ENCODE assay signal across 8 cellular contexts in genomic region chr18:75070625-75071483, GRCh38.
A peak's percentile ranks its signal among the peaks of the same experiment; 100 is the strongest.
DNase-seq lines count a peak whose midpoint lies in the region; ATAC-seq and TF ChIP-seq lines count a peak whose summit lies in the region.

No MANE protein-coding gene starts in this region.

- peak; percentile 10 for DNase-seq in NCI-H2029 treated with DMSO at 0.1 percent for 48 hours (lab: John Stamatoyannopoulos, UW)
- DNase-seq in activated CD4-positive, CD25-positive, alpha-beta regulatory T cell treated with anti-CD3 and anti-CD28 coated beads, Interleukin-2, amount 50 U/mL, for 16 hours (ENCODE audit: low read depth, low spot score): peak; percentile 43
- DNase-seq in chondrocyte (ENCODE audit: low spot score): no peak
- DNase-seq in mesenchymal stem cell: peak; percentile 75
- peak; percentile 38 to 41 for DNase-seq in stimulated activated CD8-positive, alpha-beta memory T cell treated with anti-CD3 and anti-CD28 coated beads, Interleukin-4, amount 100 ng/mL, for 1 hour (ENCODE audit: low read depth in 2 of 2, low spot score in 1 of 2)
- no peak for DNase-seq in HEK293T (ENCODE audit: extremely low spot score)

- H2AFZ ChIP-seq in mesenchymal stem cell (ENCODE audit: low read depth, low read length): no peak overlapping the region

- H3K18ac ChIP-seq in mesenchymal stem cell (ENCODE audit: low read depth in 1 of 2, low read length in 2 of 2): peak overlapping the region; percentile 50 to 54

- no peak overlapping the region for H2BK120ac ChIP-seq in mesenchymal stem cell (ENCODE audit: low read depth, low read length)

- peak overlapping the region; percentile 53 for H3K27ac Mint-ChIP-seq in chondrocyte (ENCODE audit: unreplicated experiment)

- no peak overlapping the region for H3K23ac ChIP-seq in mesenchymal stem cell (ENCODE audit: low read length in 2 of 2)

- peak overlapping the region; percentile 47 for H4K91ac ChIP-seq in mesenchymal stem cell (ENCODE audit: low read length)

- H3K4me2 ChIP-seq in mesenchymal stem cell (ENCODE audit: low read length, poor library complexity, severe bottlenecking): peak overlapping the region; percentile 6

- no peaks in the 10 kb centered on the region for H3K36me3 Mint-ChIP-seq in chondrocyte (ENCODE audit: low read depth)

- no peak overlapping the region for H3K4me3 Mint-ChIP-seq in chondrocyte (ENCODE audit: unreplicated experiment)

- peak overlapping the region; percentile 15 to 29 for H3K4ac ChIP-seq in mesenchymal stem cell (ENCODE audit: low read depth in 1 of 2, low read length in 2 of 2)

- CTCF ChIA-PET in HEK293T (lab: Yijun Ruan, JAX): no interaction called here

- H2AK5ac ChIP-seq in mesenchymal stem cell (ENCODE audit: low read length, severe bottlenecking): peak overlapping the region; percentile 40

- no peak for TF ChIP-seq CTCF in chondrocyte (IDR thresholded peaks at IDR 0.05)

- no peak overlapping the region for H3K4me3 ChIP-seq in mesenchymal stem cell (ENCODE audit: insufficient read depth in 1 of 2, low read depth in 1 of 2, low read length in 2 of 2)

- H3K79me1 ChIP-seq in mesenchymal stem cell (replicated peaks; ENCODE audit: low read length, poor library complexity, severe bottlenecking): no peaks in the 10 kb centered on the region

- no peak overlapping the region for H3K9ac ChIP-seq in mesenchymal stem cell (ENCODE audit: low read length)

- POLR2A ChIA-PET in HEK293T (lab: Yijun Ruan, JAX): no interaction called here

- no peaks in the 10 kb centered on the region for H3K36me3 ChIP-seq in mesenchymal stem cell (ENCODE audit: control insufficient read depth in 1 of 2, insufficient read depth in 2 of 2, low read depth in 1 of 2, low read length in 2 of 2)

- H3K27ac ChIP-seq in mesenchymal stem cell (ENCODE audit: low read length, poor library complexity, severe bottlenecking): peak overlapping the region; percentile 37

- no peak overlapping the region for H2BK5ac ChIP-seq in mesenchymal stem cell (ENCODE audit: low read depth, low read length, poor library complexity, severe bottlenecking)

- peaks cover 8% of the 10 kb centered on the region for H3K4me1 Mint-ChIP-seq in chondrocyte (ENCODE audit: low read depth)

- no peaks in the 10 kb centered on the region for H3K9me3 ChIP-seq in mesenchymal stem cell (ENCODE audit: control insufficient read depth, low read length)

- peak overlapping the region in 1 of 2 experiments; percentile 69 for H2BK12ac ChIP-seq in mesenchymal stem cell (ENCODE audit: low read length in 2 of 2)

- H3K27me3 ChIP-seq in mesenchymal stem cell (ENCODE audit: control insufficient read depth in 1 of 2, insufficient read depth in 1 of 2, low read length in 2 of 2): no peaks in the 10 kb centered on the region

- ATAC-seq in GM18498 (IDR thresholded peaks at IDR 0.05; ENCODE audit: unreplicated experiment) (peak; percentile 86), HG02840 (IDR thresholded peaks at IDR 0.05; ENCODE audit: low FRiP score, unreplicated experiment) (peak; percentile 80)

- H3K4me1 ChIP-seq in mesenchymal stem cell (ENCODE audit: control insufficient read depth, insufficient read depth, low read depth, low read length): peaks cover 10% of the 10 kb centered on the region

- peak overlapping the region; percentile 83 for H4K8ac ChIP-seq in mesenchymal stem cell (ENCODE audit: low read length)

- no peak overlapping the region for H2BK15ac ChIP-seq in mesenchymal stem cell (ENCODE audit: low read depth, poor library complexity, severe bottlenecking)

- no peaks in the 10 kb centered on the region for H3K27me3 Mint-ChIP-seq in chondrocyte (ENCODE audit: low read depth)

- 47% methylated on average over 21 of the region's 22 CpGs for WGBS in mesenchymal stem cell

- H3K9me3 Mint-ChIP-seq in chondrocyte (ENCODE audit: low read depth): no peaks in the 10 kb centered on the region

- peak overlapping the region in 1 of 2 experiments; percentile 13 for H3K14ac ChIP-seq in mesenchymal stem cell (ENCODE audit: low read length in 2 of 2)

TF ChIP-seq in HEK293T, 16 proteins besides CTCF, POLR2A, EP300 and RAD21:
- TF ChIP-seq FOXK2 (IDR thresholded peaks at IDR 0.05): no peak
- no peak for TF ChIP-seq ARNT (IDR thresholded peaks at IDR 0.05)
- TF ChIP-seq SP1 (IDR thresholded peaks at IDR 0.05): no peak
- no peak for TF ChIP-seq LEF1 (IDR thresholded peaks at IDR 0.05; ENCODE audit: borderline replicate concordance)
- no peak for TF ChIP-seq ZNF384 (IDR thresholded peaks at IDR 0.05)
- TF ChIP-seq SUZ12 (IDR thresholded peaks at IDR 0.05): no peak
- no peak for TF ChIP-seq L3MBTL2 (conservative IDR thresholded peaks at IDR 0.05)
- TF ChIP-seq BHLHE40 (IDR thresholded peaks at IDR 0.05; ENCODE audit: borderline replicate concordance): no peak
- no peak for TF ChIP-seq CTBP1 (IDR thresholded peaks at IDR 0.05; ENCODE audit: borderline replicate concordance)
- TF ChIP-seq FOXM1 (IDR thresholded peaks at IDR 0.05; ENCODE audit: borderline replicate concordance): no peak
- no peak for TF ChIP-seq ELF4 (IDR thresholded peaks at IDR 0.05)
- no peak for TF ChIP-seq PKNOX1 (IDR thresholded peaks at IDR 0.05)
- no peak for TF ChIP-seq NFRKB (IDR thresholded peaks at IDR 0.05)
- no peak for TF ChIP-seq HDGF (IDR thresholded peaks at IDR 0.05; ENCODE audit: borderline replicate concordance)
- TF ChIP-seq FOXA1 (IDR thresholded peaks at IDR 0.05): no peak
- no peak for TF ChIP-seq TARDBP (IDR thresholded peaks at IDR 0.05)

Comparison
In these comparisons a context has a peak if more than half of its experiments do, and no peak if none do; other contexts are left out.
1. DNase-seq: peak in NCI-H2029 treated with DMSO at 0.1 percent for 48 hours (single experiment), activated CD4-positive, CD25-positive, alpha-beta regulatory T cell treated with anti-CD3 and anti-CD28 coated beads, Interleukin-2, amount 50 U/mL, for 16 hours (single experiment), mesenchymal stem cell (single experiment) and stimulated activated CD8-positive, alpha-beta memory T cell treated with anti-CD3 and anti-CD28 coated beads, Interleukin-4, amount 100 ng/mL, for 1 hour (2 of 2); none in chondrocyte (single experiment) and HEK293T (single experiment).